Comparison of ENCODE assay signal across 10 cellular contexts in the genomic region with DNA sequence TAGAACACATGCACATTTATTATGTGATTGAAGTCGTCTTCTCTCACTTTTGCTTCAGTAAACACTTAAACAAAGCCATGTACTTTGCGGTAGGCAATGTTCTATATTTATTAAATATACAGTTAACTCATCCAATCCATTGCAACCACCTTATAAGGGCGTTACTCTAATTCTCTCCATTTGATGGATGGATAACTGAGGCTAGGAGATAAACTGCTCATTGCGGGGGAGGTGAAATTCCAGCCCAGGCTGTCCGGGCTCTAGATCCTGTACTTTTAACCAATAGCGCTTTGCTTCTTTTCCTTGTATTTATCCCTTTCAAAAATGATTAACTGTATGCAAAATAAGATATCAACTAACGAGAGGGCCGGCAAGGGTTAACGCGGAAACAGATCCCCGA. TPM values are rescaled to one million over a fixed set of nuclear protein-coding genes. Genes with fewer than 3 reads are reported as not detected.
DNase-seq lines count a peak whose midpoint lies in the region; ATAC-seq and TF ChIP-seq lines count a peak whose summit lies in the region.
"Had no signal": no experiment of that assay in that cellular context is flagged by ENCODE, and none has a peak within 500 bp of the region (broad histone marks: within the 10 kb centered on the region; RNA-seq: fewer than 3 reads in every experiment).

No MANE protein-coding gene starts in this region.

- H3K27ac Mint-ChIP-seq in H9 (peak overlapping the region; percentile 47 to 77 (median 62); a peak in 2 of 7 replicates), MCF 10A (ENCODE audit: low read depth, unreplicated experiment) (peak overlapping the region; percentile 32)
- no peak overlapping the region for H3K27ac Mint-ChIP-seq in CD4-positive, alpha-beta memory T cell
- H3K27ac Mint-ChIP-seq: activated T-helper 17 cell treated with anti-CD3 and anti-CD28 coated beads, Interleukin-2, amount 50 U/mL, for 72 hours had no signal

- TF ChIP-seq CTCF in H9 (conservative IDR thresholded peaks at IDR 0.05) = no peak
- no peak for TF ChIP-seq CTCF in MCF 10A (IDR thresholded peaks at IDR 0.05; ENCODE audit: unreplicated experiment)
- no peak for TF ChIP-seq CTCF in left lung (IDR thresholded peaks at IDR 0.05)

- H3K23me2 ChIP-seq in H9 (ENCODE audit: insufficient read length, low read depth, low read length, poor library complexity, severe bottlenecking) = peaks cover 13% of the 10 kb centered on the region

- H3K4me1 Mint-ChIP-seq in H9 (peaks cover 27 to 39% of the 10 kb centered on the region in 2 experiments), MCF 10A (ENCODE audit: insufficient read depth, unreplicated experiment) (peaks cover 23% of the 10 kb centered on the region)
- peaks cover 0 to 7% (median under 1%) of the 10 kb centered on the region in 4 donors for H3K4me1 Mint-ChIP-seq in CD4-positive, alpha-beta memory T cell
- H3K4me1 Mint-ChIP-seq: activated T-helper 17 cell treated with anti-CD3 and anti-CD28 coated beads, Interleukin-2, amount 50 U/mL, for 72 hours had no signal

- H3K4me3 ChIP-seq in left lung (peak overlapping the region; percentile 55 to 73), skin epidermis (peak overlapping the region; percentile 60 to 76 (median 68))
- no peak overlapping the region for H3K4me3 ChIP-seq in CD4-positive, alpha-beta memory T cell (ENCODE audit: low read length in 2 of 2)

- H3K27me3 Mint-ChIP-seq in H9 (ENCODE audit: low read depth) (no peaks in the 10 kb centered on the region; the same call in 1 of the 2 replicates), MCF 10A (ENCODE audit: insufficient read depth, unreplicated experiment) (no peaks in the 10 kb centered on the region)
- peaks cover 9 to 28% of the 10 kb centered on the region in 2 donors for H3K27me3 Mint-ChIP-seq in CD4-positive, alpha-beta memory T cell

- H3K79me2 ChIP-seq in H9 (ENCODE audit: insufficient read depth, low read length) = peaks cover 8% of the 10 kb centered on the region; the same call in 1 of the 2 replicates

- H3K27ac ChIP-seq in H9 (ENCODE audit: insufficient read length, low read depth, low read length) = no peak overlapping the region
- H3K27ac ChIP-seq in left lung = peak overlapping the region; percentile 86 to 89
- peak overlapping the region in 20 of 21 experiments; percentile 74 to 96 (median 89) for H3K27ac ChIP-seq in skin epidermis
- H3K27ac ChIP-seq in CD4-positive, alpha-beta memory T cell (ENCODE audit: low read depth, low read length) = no peak overlapping the region

- no peak overlapping the region for H3K56ac ChIP-seq in H9 (ENCODE audit: insufficient read length, low read depth, low read length)

- H4K20me1 ChIP-seq in H9 (ENCODE audit: control insufficient read depth, insufficient read depth, insufficient read length) = no peaks in the 10 kb centered on the region

- H3K18ac ChIP-seq in H9 (ENCODE audit: insufficient read length, low read depth, low read length) = no peak overlapping the region

- POLR2A ChIA-PET in MCF 10A (lab: Yijun Ruan, JAX) (interaction anchor here (0.6 to 2.1 kb wide), 11 partner anchors 12 to 1131 kb away, joined by 3 to 14 read pairs (median 4); no protein-coding TSS in a partner anchor), HEK293T (lab: Yijun Ruan, JAX) (interaction anchor here (1.4 kb wide), 2 partner anchors 20 to 151 kb away, joined by 3 to 6 read pairs; no protein-coding TSS in a partner anchor)
- POLR2A ChIA-PET in CD4-positive, alpha-beta memory T cell (lab: Charles Lee; ENCODE audit: partially characterized antibody) = no interaction called here

- no peaks in the 10 kb centered on the region for H3K79me1 ChIP-seq in H9 (ENCODE audit: insufficient read depth, low read depth, low read length, poor library complexity, severe bottlenecking)

- WGBS in H9 (ENCODE audit: extremely low coverage, insufficient read length, low lambda C conversion rate) = no CpG with 5 or more reads among the region's 11 CpGs

- no peak overlapping the region for H3K23ac ChIP-seq in H9 (ENCODE audit: insufficient read length, low read depth, low read length)

- H3K14ac ChIP-seq in H9 (ENCODE audit: insufficient read depth, low read length) = no peak overlapping the region

- H3T11ph ChIP-seq in H9 (ENCODE audit: low read length) = no peak overlapping the region

- H3K4me3 Mint-ChIP-seq in H9 = peak overlapping the region; percentile 92 to 94
- H3K4me3 Mint-ChIP-seq in MCF 10A (ENCODE audit: unreplicated experiment) = peak overlapping the region; percentile 82
- peak overlapping the region in 1 of 8 donors; percentile 34 for H3K4me3 Mint-ChIP-seq in CD4-positive, alpha-beta memory T cell
- H3K4me3 Mint-ChIP-seq: activated T-helper 17 cell treated with anti-CD3 and anti-CD28 coated beads, Interleukin-2, amount 50 U/mL, for 72 hours had no signal

- no peak overlapping the region for H3K4ac ChIP-seq in H9 (ENCODE audit: low read depth, low read length)

- H3K9me3 Mint-ChIP-seq in H9 (no peaks in the 10 kb centered on the region), MCF 10A (ENCODE audit: unreplicated experiment) (no peaks in the 10 kb centered on the region)
- H3K9me3 Mint-ChIP-seq in CD4-positive, alpha-beta memory T cell = peaks cover 0 to 7% (median 2%) of the 10 kb centered on the region in 8 donors
- H3K9me3 Mint-ChIP-seq: activated T-helper 17 cell treated with anti-CD3 and anti-CD28 coated beads, Interleukin-2, amount 50 U/mL, for 72 hours had no signal

- no peak overlapping the region for H4K8ac ChIP-seq in H9 (replicated peaks; ENCODE audit: insufficient read length, low read depth, low read length)

- no peak overlapping the region for H2AFZ ChIP-seq in H9 (ENCODE audit: low read length)

- H4K91ac ChIP-seq in H9 (ENCODE audit: insufficient read length, low read depth, low read length) = no peak overlapping the region

- no peak overlapping the region for H2AK5ac ChIP-seq in H9 (ENCODE audit: insufficient read length, low read length)

- H3K27me3 ChIP-seq in H9 (ENCODE audit: insufficient read depth, low read length) (no peaks in the 10 kb centered on the region), left lung (peaks cover 0 to 40% of the 10 kb centered on the region in 2 donors)
- no peaks in the 10 kb centered on the region for H3K27me3 ChIP-seq in CD4-positive, alpha-beta memory T cell (ENCODE audit: insufficient read depth, low read length)

- no peak overlapping the region for H2BK12ac ChIP-seq in H9 (ENCODE audit: insufficient read length, low read depth, low read length)

- no peaks in the 10 kb centered on the region for H3K36me3 ChIP-seq in left lung
- no peaks in the 10 kb centered on the region for H3K36me3 ChIP-seq in CD4-positive, alpha-beta memory T cell (ENCODE audit: insufficient read depth, low read length)
- H3K36me3 ChIP-seq: MG63 had no signal

- H2BK5ac ChIP-seq in H9 (ENCODE audit: insufficient read length, low read length) = no peak overlapping the region

- H3K4me2 ChIP-seq in H9 (ENCODE audit: insufficient read depth, insufficient read length, low read length) = peak overlapping the region; percentile 95

- ATAC-seq in left lung = no peak
- ATAC-seq in HG03354 (IDR thresholded peaks at IDR 0.05; ENCODE audit: poor library complexity, severe bottlenecking, unreplicated experiment) = no peak
- ATAC-seq: activated T-helper 17 cell treated with anti-CD3 and anti-CD28 coated beads, Interleukin-2, amount 50 U/mL, for 72 hours had no signal

- no peak overlapping the region for H2BK120ac ChIP-seq in H9 (ENCODE audit: low read depth, low read length, poor library complexity, severe bottlenecking)

- no peaks in the 10 kb centered on the region; the same call in 1 of the 2 replicates for H3K4me1 ChIP-seq in H9 (ENCODE audit: insufficient read depth, low read length)
- peaks cover 0 to 18% of the 10 kb centered on the region in 2 donors for H3K4me1 ChIP-seq in left lung
- H3K4me1 ChIP-seq in CD4-positive, alpha-beta memory T cell (ENCODE audit: insufficient read depth, low read length) = no peaks in the 10 kb centered on the region

- DNase-seq in H9 (no peak), MCF 10A (ENCODE audit: unreplicated experiment) (peak; percentile 4), left lung (no peak), HEK293T (ENCODE audit: extremely low spot score) (no peak)
- DNase-seq in activated CD4-positive, alpha-beta T cell treated with anti-CD3 and anti-CD28 coated beads for 1 hour = no peak
- DNase-seq in CD4-positive, alpha-beta memory T cell = no peak
- DNase-seq: MG63 had no signal

- CTCF ChIA-PET in MCF 10A (lab: Yijun Ruan, JAX) (interaction anchor here (0.6 to 1.6 kb wide), 7 partner anchors 16 to 1125 kb away, joined by 3 to 7 read pairs (median 4); no protein-coding TSS in a partner anchor), HEK293T (lab: Yijun Ruan, JAX) (interaction anchor here (1.0 kb wide), 1 partner anchor 1125 kb away, joined by 3 read pairs; no protein-coding TSS in a partner anchor)
- CTCF ChIA-PET in CD4-positive, alpha-beta memory T cell (lab: Charles Lee; ENCODE audit: partially characterized antibody) = no interaction called here

- intact Hi-C loops in MCF 10A (cut with micrococcal nuclease) (loop anchor here (5.0 to 10.0 kb wide), 5 partner anchors 187 to 1023 kb away; no protein-coding TSS in a partner anchor), left lung (cut with DNase I) (no loop called here)
- intact Hi-C loops in CD4-positive, alpha-beta memory T cell (cut with micrococcal nuclease) = no loop called here

- H2BK15ac ChIP-seq in H9 (ENCODE audit: low read depth, low read length) = no peak overlapping the region

- no peak overlapping the region for H2BK20ac ChIP-seq in H9 (ENCODE audit: low read depth, low read length, poor library complexity, severe bottlenecking)

- H3K9ac ChIP-seq in H9 (ENCODE audit: extremely low read depth, insufficient read length, low read length) = peak overlapping the region; percentile 0

- peaks cover 3 to 5% (median 5%) of the 10 kb centered on the region in 3 experiments; a peak in 5 of 7 replicates for H3K36me3 Mint-ChIP-seq in H9 (ENCODE audit: insufficient read depth in 1 of 3, low read depth in 3 of 3)
- no peaks in the 10 kb centered on the region for H3K36me3 Mint-ChIP-seq in MCF 10A (ENCODE audit: insufficient read depth, unreplicated experiment)
- H3K36me3 Mint-ChIP-seq in CD4-positive, alpha-beta memory T cell = no peaks in the 10 kb centered on the region

- no peak overlapping the region for H4K5ac ChIP-seq in H9 (ENCODE audit: insufficient read length, low read depth, low read length)

- BruUV-seq in MCF 10A (replicated peaks; lab: Mats Ljungman, UMichigan) = no TSS peak

- H3K9me3 ChIP-seq in H9 (ENCODE audit: control insufficient read depth, low read depth, low read length) (no peaks in the 10 kb centered on the region), left lung (no peaks in the 10 kb centered on the region)
- H3K9me3 ChIP-seq in CD4-positive, alpha-beta memory T cell (ENCODE audit: control insufficient read depth in 1 of 2, low read length in 2 of 2) = no peaks in the 10 kb centered on the region
- H3K9me3 ChIP-seq: MG63 had no signal

TF ChIP-seq in HEK293T, 16 proteins besides CTCF, POLR2A, EP300 and RAD21 (continues in another document):
- TF ChIP-seq FOXK2 (IDR thresholded peaks at IDR 0.05) (no peak), NFRKB (IDR thresholded peaks at IDR 0.05) (no peak)

RNA-seq across cellular contexts. Expression of a gene that starts 1.2 kb away (rescaled TPM):
- 34.1 and 38.7 TPM in 2 replicates for total RNA-seq in H9 (2021)
- total RNA-seq in MCF 10A (2022) = 10.6 and 23.3 TPM in 2 replicates
- 100 to 1,000 TPM in 1 of 2 donors, 10 to 100 TPM in 1; 85.3 to 107 TPM for total RNA-seq in left lung
- total RNA-seq in CD4-positive, alpha-beta memory T cell = 1 to 10 TPM in 1 of 2 experiments, under 1 TPM in 1; 0.90 to 1.2 TPM
- polyA plus RNA-seq in CD4-positive, alpha-beta memory T cell = not detected
- total RNA-seq: activated T-helper 17 cell treated with anti-CD3 and anti-CD28 coated beads, Interleukin-2, amount 50 U/mL, for 72 hours had no signal

Comparison
In these comparisons a context has a peak if more than half of its experiments do, and no peak if none do; other contexts are left out.
1. H3K27ac ChIP-seq: peak in left lung (2 of 2) and skin epidermis (20 of 21); none in H9 (single experiment) and CD4-positive, alpha-beta memory T cell (single experiment).
2. H3K27ac Mint-ChIP-seq: peak in H9 (3 of 3) and MCF 10A (single experiment); none in CD4-positive, alpha-beta memory T cell (0 of 7).
3. H3K4me3 ChIP-seq: peak in left lung (2 of 2) and skin epidermis (7 of 7); none in CD4-positive, alpha-beta memory T cell (0 of 2).